Comparison of ENCODE assay signal across 24 cellular contexts in genomic region chr5:169836835-169837234, GRCh38.
"Had no signal": no experiment of that assay in that cellular context is flagged by ENCODE, and none has a peak within 500 bp of the region (broad histone marks: within the 10 kb centered on the region; RNA-seq: fewer than 3 reads in every experiment).

No MANE protein-coding gene starts in this region.

- H3K27ac Mint-ChIP-seq: activated CD4-positive, alpha-beta memory T cell treated with anti-CD3 and anti-CD28 coated beads, Interleukin-2, amount 10 ng/mL, durations not matched to agents 7 days and 5 days; activated CD4-positive, alpha-beta T cell treated with anti-CD3 and anti-CD28 coated beads, Interleukin-2, amount 10 ng/mL, durations not matched to agents 7 days and 5 days; activated naive CD4-positive, alpha-beta T cell treated with anti-CD3 and anti-CD28 coated beads for 36 hours; activated naive CD4-positive, alpha-beta T cell treated with anti-CD3 and anti-CD28 coated beads, Interleukin-2, amount 50 U/mL, for 24 hours; activated T-helper 17 cell treated with anti-CD3 and anti-CD28 coated beads, Interleukin-2, amount 50 U/mL, for 72 hours; dendritic cell treated with granulocyte-macrophage colony-stimulating factor and Interleukin-4, amounts not matched to agents 40 ng/mL and 50 ng/mL, for 4 days; endodermal cell had no signal

- H3K4me3 ChIP-seq: coronary artery, dorsolateral prefrontal cortex had no signal

- H3K27me3 Mint-ChIP-seq: activated CD4-positive, alpha-beta memory T cell treated with anti-CD3 and anti-CD28 coated beads, Interleukin-2, amount 10 ng/mL, durations not matched to agents 7 days and 5 days; activated CD4-positive, alpha-beta T cell treated with anti-CD3 and anti-CD28 coated beads, Interleukin-2, amount 10 ng/mL, durations not matched to agents 7 days and 5 days; activated naive CD4-positive, alpha-beta T cell treated with anti-CD3 and anti-CD28 coated beads, Interleukin-2, amount 50 U/mL, for 24 hours; activated T-helper 17 cell treated with anti-CD3 and anti-CD28 coated beads, Interleukin-2, amount 50 U/mL, for 72 hours; central memory CD8-positive, alpha-beta T cell; dendritic cell treated with granulocyte-macrophage colony-stimulating factor and Interleukin-4, amounts not matched to agents 40 ng/mL and 50 ng/mL, for 4 days had no signal

- H3K4me3 Mint-ChIP-seq: activated CD4-positive, alpha-beta memory T cell treated with anti-CD3 and anti-CD28 coated beads, Interleukin-2, amount 10 ng/mL, durations not matched to agents 7 days and 5 days; activated CD4-positive, alpha-beta T cell treated with anti-CD3 and anti-CD28 coated beads, Interleukin-2, amount 10 ng/mL, durations not matched to agents 7 days and 5 days; activated naive CD4-positive, alpha-beta T cell treated with anti-CD3 and anti-CD28 coated beads for 36 hours; activated naive CD4-positive, alpha-beta T cell treated with anti-CD3 and anti-CD28 coated beads, Interleukin-2, amount 50 U/mL, for 24 hours; activated T-cell treated with anti-CD3 and anti-CD28 coated beads, Interleukin-2, amount 50 U/mL, for 4 hours; activated T-helper 17 cell treated with anti-CD3 and anti-CD28 coated beads, Interleukin-2, amount 50 U/mL, for 72 hours; central memory CD8-positive, alpha-beta T cell; dendritic cell treated with granulocyte-macrophage colony-stimulating factor and Interleukin-4, amounts not matched to agents 40 ng/mL and 50 ng/mL, for 4 days; endodermal cell had no signal

- H3K27me3 ChIP-seq: brain microvascular endothelial cell, dorsolateral prefrontal cortex had no signal

- DNase-seq: activated CD4-positive, alpha-beta memory T cell treated with anti-CD3 and anti-CD28 coated beads, Interleukin-2, amount 10 ng/mL, durations not matched to agents 7 days and 5 days; activated CD4-positive, alpha-beta T cell treated with anti-CD3 and anti-CD28 coated beads for 1 hour; activated CD4-positive, alpha-beta T cell treated with anti-CD3 and anti-CD28 coated beads for 4 hours; activated CD4-positive, alpha-beta T cell treated with anti-CD3 and anti-CD28 coated beads, Interleukin-2, amount 10 ng/mL, durations not matched to agents 7 days and 5 days; activated CD4-positive, alpha-beta T cell treated with anti-CD3 and anti-CD28 coated beads, Interleukin-2, amount 50 U/mL, for 4 hours; activated CD8-positive, alpha-beta memory T cell treated with anti-CD3 and anti-CD28 coated beads, Interleukin-2, amount 50 U/mL, for 48 hours; activated effector memory CD4-positive, alpha-beta T cell treated with Interleukin-2 at 50 U/mL for 16 hours; activated gamma-delta T cell treated with Interleukin-2 at 50 U/mL for 16 hours; activated naive CD4-positive, alpha-beta T cell treated with anti-CD3 and anti-CD28 coated beads for 36 hours; activated T-cell treated with anti-CD3 and anti-CD28 coated beads, Interleukin-2, amount 50 U/mL, for 4 hours; amniotic stem cell; anterior cingulate cortex; brain microvascular endothelial cell; dorsolateral prefrontal cortex; effector memory CD4-positive, alpha-beta T cell; endodermal cell; foreskin fibroblast; head of caudate nucleus had no signal

- ATAC-seq: activated T-cell treated with anti-CD3 and anti-CD28 coated beads, Interleukin-2, amount 50 U/mL, for 4 hours; activated T-helper 17 cell treated with anti-CD3 and anti-CD28 coated beads, Interleukin-2, amount 50 U/mL, for 72 hours; esophagus mucosa had no signal

- H3K9me3 Mint-ChIP-seq: activated CD4-positive, alpha-beta memory T cell treated with anti-CD3 and anti-CD28 coated beads, Interleukin-2, amount 10 ng/mL, durations not matched to agents 7 days and 5 days; activated CD4-positive, alpha-beta T cell treated with anti-CD3 and anti-CD28 coated beads, Interleukin-2, amount 10 ng/mL, durations not matched to agents 7 days and 5 days; activated naive CD4-positive, alpha-beta T cell treated with anti-CD3 and anti-CD28 coated beads for 36 hours; activated naive CD4-positive, alpha-beta T cell treated with anti-CD3 and anti-CD28 coated beads, Interleukin-2, amount 50 U/mL, for 24 hours; activated T-cell treated with anti-CD3 and anti-CD28 coated beads, Interleukin-2, amount 50 U/mL, for 4 hours; activated T-helper 17 cell treated with anti-CD3 and anti-CD28 coated beads, Interleukin-2, amount 50 U/mL, for 72 hours; central memory CD8-positive, alpha-beta T cell; dendritic cell treated with granulocyte-macrophage colony-stimulating factor and Interleukin-4, amounts not matched to agents 40 ng/mL and 50 ng/mL, for 4 days; endodermal cell had no signal

- H3K27ac ChIP-seq: brain microvascular endothelial cell, coronary artery, dorsolateral prefrontal cortex had no signal

- H3K36me3 ChIP-seq: brain microvascular endothelial cell had no signal
